ENCODE assay signal across 2 cellular contexts in the genomic region with DNA sequence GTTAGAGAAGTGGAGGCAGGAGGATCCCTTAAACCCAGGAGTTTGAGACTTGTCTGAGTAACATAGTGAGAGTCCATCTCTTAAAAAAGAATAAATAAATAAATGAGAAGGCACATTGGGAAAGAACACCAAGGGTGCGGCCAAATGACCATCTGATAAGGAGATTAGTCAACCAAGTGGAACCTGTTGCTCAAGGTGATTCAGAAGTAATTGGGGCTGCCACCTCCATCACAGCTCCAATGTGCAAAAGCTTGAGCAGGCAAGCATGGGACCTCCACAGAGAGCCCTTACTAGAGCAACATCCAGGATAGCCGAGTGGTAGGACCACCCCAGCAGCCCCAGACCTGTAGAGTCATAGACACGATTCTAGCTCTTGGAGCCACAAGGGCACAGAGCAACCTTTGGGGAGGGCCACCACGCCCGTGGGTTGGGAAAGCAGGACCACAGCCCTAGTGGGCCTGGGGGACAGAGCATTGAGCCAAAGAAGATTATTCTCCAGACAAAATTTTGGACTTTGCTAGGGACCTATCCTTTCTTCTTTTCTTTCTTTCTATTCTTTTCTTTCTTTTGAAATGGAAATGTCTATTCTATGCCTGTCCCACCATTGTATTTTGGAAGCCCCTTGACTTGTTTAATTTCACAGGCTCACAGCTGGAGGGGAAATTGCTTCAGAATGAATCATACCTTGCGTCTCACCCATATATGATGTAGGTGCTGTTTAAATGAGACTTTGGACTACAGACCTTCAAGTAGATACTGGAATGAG.
TF ChIP-seq lines count a peak whose summit lies in the region.

No MANE protein-coding gene starts in this region.

TF ChIP-seq in liver, 16 proteins besides CTCF, POLR2A, EP300 and RAD21:
- TF ChIP-seq JUND (IDR thresholded peaks at IDR 0.05) (no peak), RXRA (IDR thresholded peaks at IDR 0.05) (peak in 1 of 2 donors; percentile 26), YY1 (IDR thresholded peaks at IDR 0.05) (no peak), HNF4A (conservative IDR thresholded peaks at IDR 0.05) (peak; percentile 24 to 62), FOXA1 (IDR thresholded peaks at IDR 0.05) (no peak)

TF ChIP-seq in HepG2, 621 proteins besides CTCF, POLR2A, EP300 and RAD21:
- TF ChIP-seq REPIN1 (CRISPR knock-in tag; IDR thresholded peaks at IDR 0.05; ENCODE audit: borderline replicate concordance, low read depth) (no peak), ZNF577 (CRISPR knock-in tag; IDR thresholded peaks at IDR 0.05; ENCODE audit: borderline replicate concordance, low read depth) (no peak), ZBTB38 (CRISPR knock-in tag; IDR thresholded peaks at IDR 0.05) (no peak), AFF4 (CRISPR knock-in tag; IDR thresholded peaks at IDR 0.05) (no peak), TRIM22 (IDR thresholded peaks at IDR 0.05) (no peak), ZNF225 (CRISPR knock-in tag; IDR thresholded peaks at IDR 0.05) (no peak), TCF12 (IDR thresholded peaks at IDR 0.05) (no peak), TCF12 (CRISPR knock-in tag; IDR thresholded peaks at IDR 0.05) (no peak), SMARCE1 (IDR thresholded peaks at IDR 0.05; ENCODE audit: borderline replicate concordance) (no peak)
